Comparison of ENCODE assay signal across 16 cellular contexts in genomic region chr14:105471823-105472495, GRCh38. TPM values are rescaled to one million over a fixed set of nuclear protein-coding genes. Genes with fewer than 3 reads are reported as not detected.
DNase-seq lines count a peak whose midpoint lies in the region; ATAC-seq, FAIRE-seq and TF ChIP-seq lines count a peak whose summit lies in the region.
"Had no signal": no experiment of that assay in that cellular context is flagged by ENCODE, and none has a peak within 500 bp of the region (broad histone marks: within the 10 kb centered on the region; RNA-seq: fewer than 3 reads in every experiment).

No MANE protein-coding gene starts in this region.

- H3K56ac ChIP-seq in H1 (replicated peaks; ENCODE audit: insufficient read length, low read depth, low read length), result no peak overlapping the region

- intact Hi-C loops in right lobe of liver (cut with DNase I), result no loop called here
- intact Hi-C loops in thyroid gland (cut with DNase I), result loop anchor here (10.0 kb wide), 1 partner anchor 397 kb away; no protein-coding TSS in a partner anchor
- intact Hi-C loops in posterior vena cava (cut with DNase I), result loop anchor here in 1 of 2 donors (10.0 kb wide), 1 partner anchor 387 kb away; no protein-coding TSS in a partner anchor

- no peak overlapping the region for H3K4me2 ChIP-seq in H1 (ENCODE audit: insufficient read depth in 1 of 2, low read depth in 2 of 2, low read length in 2 of 2)
- H3K4me2 ChIP-seq: GM23338 had no signal

- no peak for TF ChIP-seq POLR2A in H1 (IDR thresholded peaks at IDR 0.05; ENCODE audit: control extremely low read depth in 1 of 2, low read depth in 2 of 2, low read length in 2 of 2)
- no peak for TF ChIP-seq POLR2A in right lobe of liver (IDR thresholded peaks at IDR 0.05)
- no peak for TF ChIP-seq POLR2A in thyroid gland (IDR thresholded peaks at IDR 0.05)

- H4K5ac ChIP-seq in H1 (ENCODE audit: insufficient read length, low read depth, low read length), result no peak overlapping the region

- TF ChIP-seq CTCF in RWPE1 (conservative IDR thresholded peaks at IDR 0.05; ENCODE audit: low read depth) (no peak), H1 (IDR thresholded peaks at IDR 0.05; ENCODE audit: control extremely low read depth in 1 of 3, insufficient read depth in 1 of 3, low read depth in 1 of 3, low read length in 3 of 3) (no peak), right lobe of liver (IDR thresholded peaks at IDR 0.05) (no peak), thyroid gland (IDR thresholded peaks at IDR 0.05) (no peak)

- H3K18ac ChIP-seq in H1 (ENCODE audit: extremely low read depth, low read length), result no peak overlapping the region

- DNase-seq in RWPE1 (ENCODE audit: low spot score) (no peak), H1 (ENCODE audit: low read depth in 1 of 2, low spot score in 2 of 2) (no peak), right lobe of liver (no peak), thyroid gland (no peak), posterior vena cava (ENCODE audit: low spot score) (no peak)
- DNase-seq in activated CD4-positive, CD25-positive, alpha-beta regulatory T cell (lab: John Stamatoyannopoulos, UW), result no peak
- DNase-seq: activated CD4-positive, alpha-beta T cell treated with anti-CD3 and anti-CD28 coated beads, Interleukin-2, amount 50 U/mL, for 4 hours; activated naive CD8-positive, alpha-beta T cell treated with anti-CD3 and anti-CD28 coated beads, Interleukin-2, amount 50 U/mL, for 24 hours; NCI-H345; stimulated activated naive B cell treated with anti-CD40 and anti-IgM and Interleukin-4, amounts not matched to agents 10 μg/mL and 1 μg/mL and 100 μg/mL, for 72 hours had no signal

- FAIRE-seq in H1 (lab: Jason Lieb, UNC), result no peak

- H3K9me3 ChIP-seq in H1 (ENCODE audit: insufficient read depth in 2 of 2, low read depth in 1 of 2, low read length in 1 of 2), result no peaks in the 10 kb centered on the region
- H3K9me3 ChIP-seq in right lobe of liver, result no peaks in the 10 kb centered on the region
- no peaks in the 10 kb centered on the region for H3K9me3 ChIP-seq in thyroid gland
- H3K9me3 ChIP-seq: ovary, SJSA1 had no signal

- no peak overlapping the region for H3K9ac ChIP-seq in H1 (replicated peaks in 1 of 4; ENCODE audit: extremely low read depth in 1 of 4, low read depth in 3 of 4, low read length in 3 of 4)

- no peak for ATAC-seq in right lobe of liver
- ATAC-seq in GM19467 (IDR thresholded peaks at IDR 0.05; ENCODE audit: unreplicated experiment), result no peak
- ATAC-seq: activated naive CD8-positive, alpha-beta T cell treated with anti-CD3 and anti-CD28 coated beads, Interleukin-2, amount 50 U/mL, for 24 hours had no signal

- POLR2A ChIA-PET in RWPE1 (lab: Yijun Ruan, JAX; ENCODE audit: low non-redundant PET) (no interaction called here), H1 (lab: Charles Lee; ENCODE audit: partially characterized antibody) (interaction anchor here (0.9 to 2.1 kb wide), 6 partner anchors 9 to 57 kb away, joined by 3 to 6 read pairs (median 4); no protein-coding TSS in a partner anchor)

- no peak for TF ChIP-seq RAD21 in H1 (IDR thresholded peaks at IDR 0.05 in 1 of 2, conservative IDR thresholded peaks at IDR 0.05 in 1 of 2; ENCODE audit: low read depth in 2 of 2, low read length in 2 of 2)

- H2AFZ ChIP-seq in H1 (ENCODE audit: low read length), result no peak overlapping the region
- H2AFZ ChIP-seq: GM23338 had no signal

- no peak overlapping the region for H3K14ac ChIP-seq in H1 (ENCODE audit: insufficient read length)

- H3K36me3 ChIP-seq in H1 (ENCODE audit: control insufficient read depth in 2 of 4, insufficient read depth in 4 of 4, low read length in 3 of 4), result peaks cover 0 to 24% (median 3%) of the 10 kb centered on the region in 4 experiments; a peak in 5 of 8 replicates
- H3K36me3 ChIP-seq in right lobe of liver, result peaks cover 0 to 5% (median 0%) of the 10 kb centered on the region in 4 donors
- H3K36me3 ChIP-seq in thyroid gland, result peaks cover 0 to under 1% of the 10 kb centered on the region in 2 donors
- H3K36me3 ChIP-seq: ovary had no signal

- H2AK5ac ChIP-seq in H1 (ENCODE audit: low read depth, low read length), result no peak overlapping the region

- H4K20me1 ChIP-seq in H1 (replicated peaks in 1 of 2; ENCODE audit: control insufficient read depth in 1 of 2, insufficient read depth in 2 of 2, low read length in 2 of 2), result peaks cover 9 to 34% of the 10 kb centered on the region in 2 experiments

- no peak overlapping the region for H3K4me3 ChIP-seq in H1 (ENCODE audit: extremely low read depth in 1 of 4, insufficient read depth in 2 of 4, low read depth in 3 of 4, low read length in 4 of 4)
- no peak overlapping the region for H3K4me3 ChIP-seq in right lobe of liver
- no peak overlapping the region for H3K4me3 ChIP-seq in thyroid gland (replicated peaks in 1 of 3)
- H3K4me3 ChIP-seq: GM23338, ovary, SJSA1, smooth muscle cell had no signal

- no peak overlapping the region for H3K23ac ChIP-seq in H1 (ENCODE audit: insufficient read length)

- peaks cover 0 to 29% (median 18%) of the 10 kb centered on the region in 4 experiments; a peak in 6 of 7 replicates for H3K4me1 ChIP-seq in H1 (replicated peaks in 1 of 4; ENCODE audit: control insufficient read depth in 3 of 4, insufficient read depth in 4 of 4, low read length in 3 of 4)
- H3K4me1 ChIP-seq in right lobe of liver, result peaks cover 0 to 52% (median 14%) of the 10 kb centered on the region in 4 donors
- peaks cover 77 to 78% of the 10 kb centered on the region in 2 donors for H3K4me1 ChIP-seq in thyroid gland

- CTCF ChIA-PET in RWPE1 (lab: Yijun Ruan, JAX), result interaction anchor here (0.6 to 2.8 kb wide), 4 partner anchors 9 to 400 kb away, joined by 4 to 19 read pairs (median 9); no protein-coding TSS in a partner anchor
- CTCF ChIA-PET in H1 (lab: Charles Lee; ENCODE audit: partially characterized antibody), result interaction anchor here (0.6 to 5.3 kb wide), 28 partner anchors 10 to 1752 kb away, joined by 3 to 70 read pairs (median 4); partner anchors contain the start of gene CRIP1

- H4K91ac ChIP-seq in H1 (replicated peaks; ENCODE audit: insufficient read length, low read length), result no peak overlapping the region

- 0 out of 2 replicates have a peak overlapping the region, but pooled peaks have one; percentile 35 for H2BK5ac ChIP-seq in H1 (ENCODE audit: low read depth, low read length)

- peaks cover 14% of the 10 kb centered on the region; the same call in 1 of the 2 replicates for H3K23me2 ChIP-seq in H1 (ENCODE audit: low read depth, low read length)

- no peak overlapping the region for H2BK12ac ChIP-seq in H1 (ENCODE audit: low read depth, low read length)

- H2BK120ac ChIP-seq in H1 (replicated peaks; ENCODE audit: low read depth, low read length), result no peak overlapping the region

- 85% methylated on average over 8 of the region's 8 CpGs; no CpG with 5 or more reads in 1 of the 2 experiments for WGBS in H1 (ENCODE audit: extremely low coverage in 1 of 2, insufficient coverage in 1 of 2, insufficient read length in 1 of 2, insufficient replicate concordance in 2 of 2, low coverage in 1 of 2, low lambda C conversion rate in 2 of 2, missing lambda C conversion rate in 1 of 2), 2 experiments
- WGBS in right lobe of liver (ENCODE audit: insufficient coverage, low coverage, low lambda C conversion rate, missing lambda C conversion rate), result 70% methylated on average over 2 of the region's 8 CpGs
- no CpG with 5 or more reads among the region's 8 CpGs for WGBS in thyroid gland, 2 donors

- H2BK15ac ChIP-seq in H1 (ENCODE audit: low read length), result no peak overlapping the region

- H4K8ac ChIP-seq in H1 (ENCODE audit: extremely low read depth, insufficient read depth, low read length), result no peak overlapping the region; the same call in 1 of the 2 replicates

- H3K79me1 ChIP-seq in H1 (ENCODE audit: low read depth, low read length), result no peaks in the 10 kb centered on the region

- H3K27me3 ChIP-seq in H1 (replicated peaks in 1 of 4; ENCODE audit: control insufficient read depth in 3 of 4, extremely low read depth in 1 of 4, insufficient read depth in 3 of 4, low read length in 3 of 4) (peaks cover 20 to 29% (median 23%) of the 10 kb centered on the region in 4 experiments; a peak in 6 of 7 replicates), right lobe of liver (no peaks in the 10 kb centered on the region), thyroid gland (no peaks in the 10 kb centered on the region)
- H3K27me3 ChIP-seq: ovary had no signal

- no peak for TF ChIP-seq EP300 in H1 (IDR thresholded peaks at IDR 0.05; ENCODE audit: borderline replicate concordance in 1 of 2, low read depth in 2 of 2, low read length in 2 of 2)

- H2BK20ac ChIP-seq in H1 (ENCODE audit: low read length), result no peak overlapping the region

- H3K27ac ChIP-seq in RWPE1 (peak overlapping the region; percentile 100), H1 (ENCODE audit: low read depth, low read length) (no peak overlapping the region), right lobe of liver (peak overlapping the region in 2 of 3 donors; percentile 18 to 22), thyroid gland (peak overlapping the region; percentile 67 to 87 (median 83))
- H3K27ac ChIP-seq: SJSA1 had no signal

- H3K79me2 ChIP-seq in H1 (ENCODE audit: control insufficient read depth in 1 of 2, insufficient read depth in 2 of 2, low read length in 2 of 2), result no peaks in the 10 kb centered on the region

- H3K4ac ChIP-seq in H1 (replicated peaks; ENCODE audit: insufficient read length, low read depth, low read length), result no peak overlapping the region

RNA-seq across cellular contexts. Expression of gene CRIP2, which starts 2.7 kb away (rescaled TPM):
- total RNA-seq in H1 (2021; fragmentation: NEBNext Ultra II Directional; extraction: Animal tissue kit (Norgen Biotek cat#: 25700)), result 4.0 and 4.2 TPM in 2 replicates
- polyA plus RNA-seq in H1 (2011; rRNA removed), result 13.5 and 28.4 TPM in 2 replicates
- 11.7 TPM for polyA plus RNA-seq in H1 (2011; cell fraction: cytosol; rRNA removed)
- polyA plus RNA-seq in H1 (2011; cell fraction: nucleus; rRNA removed), result 18.2 TPM
- polyA plus RNA-seq in H1 (2012, experiment 1 of 2), result 6.1 to 9.1 TPM (median 7.6 TPM) in 4 replicates
- polyA plus RNA-seq in H1 (2012, experiment 2 of 2), result 5.1 TPM
- polyA plus RNA-seq in H1 (2013, experiment 1 of 2), result 6.7 TPM
- 7.7 TPM for polyA plus RNA-seq in H1 (2013, experiment 2 of 2)
- polyA minus RNA-seq in H1 (2011; rRNA and poly(A)+ RNA removed), result 0.76 and 0.83 TPM in 2 replicates
- polyA minus RNA-seq in H1 (2011; cell fraction: cytosol; rRNA and poly(A)+ RNA removed), result 3.4 TPM
- 3.5 TPM for polyA minus RNA-seq in H1 (2011; cell fraction: nucleus; rRNA and poly(A)+ RNA removed)
- total RNA-seq in right lobe of liver, result 10 to 100 TPM; 11.2 to 50.0 (median 27.5) TPM
- total RNA-seq in thyroid gland, result 100 to 1,000 TPM; 101 to 160 (median 136) TPM
- total RNA-seq in posterior vena cava, result 100 to 1,000 TPM; 187 to 199 TPM
- total RNA-seq: activated T-helper 1 cell treated with anti-CD3 and anti-CD28 coated beads, Interleukin-12 subunit alpha, Interleukin-12 subunit beta, Interleukin-2, Interleukin-4 antibody, amounts not matched to agents 30 ng/mL and 10 ng/mL and 1 ng/mL, durations not matched to agents 14 hours and 24 hours and 36 hours had no signal

RNA-seq across cellular contexts. Expression of gene CRIP1, which starts 14.7 kb away (rescaled TPM):
- 1.2 and 2.4 TPM in 2 replicates for total RNA-seq in H1 (2021; fragmentation: NEBNext Ultra II Directional; extraction: Animal tissue kit (Norgen Biotek cat#: 25700))
- polyA plus RNA-seq in H1 (2011; rRNA removed), result 2.2 and 5.3 TPM in 2 replicates
- polyA plus RNA-seq in H1 (2011; cell fraction: cytosol; rRNA removed), result 3.1 TPM
- 5.1 TPM for polyA plus RNA-seq in H1 (2011; cell fraction: nucleus; rRNA removed)
- 4.4 to 8.5 TPM (median 6.3 TPM) in 4 replicates for polyA plus RNA-seq in H1 (2012, experiment 1 of 2)
- polyA plus RNA-seq in H1 (2012, experiment 2 of 2), result 8.2 TPM
- 7.6 TPM for polyA plus RNA-seq in H1 (2013, experiment 1 of 2)
- polyA plus RNA-seq in H1 (2013, experiment 2 of 2), result 8.4 TPM
- 0.63 TPM in 1 of 2 replicates, not detected in the other for polyA minus RNA-seq in H1 (2011; rRNA and poly(A)+ RNA removed)
- polyA minus RNA-seq in H1 (2011; cell fraction: cytosol; rRNA and poly(A)+ RNA removed), result 6.4 TPM
- 5.2 TPM for polyA minus RNA-seq in H1 (2011; cell fraction: nucleus; rRNA and poly(A)+ RNA removed)
- total RNA-seq in right lobe of liver, result 1 to 10 TPM in 5 of 6 experiments, under 1 TPM in 1; 0.79 to 5.4 (median 2.7) TPM
- total RNA-seq in thyroid gland, result 10 to 100 TPM in 3 of 4 donors, 1 to 10 TPM in 1; 6.0 to 30.8 (median 18.5) TPM
- total RNA-seq in posterior vena cava, result 100 to 1,000 TPM; 122 to 285 TPM

RNA-seq across cellular contexts. Expression of gene TEDC1, which starts 19.1 kb away (rescaled TPM):
- 5.6 and 6.4 TPM in 2 replicates for total RNA-seq in H1 (2021; fragmentation: NEBNext Ultra II Directional; extraction: Animal tissue kit (Norgen Biotek cat#: 25700))
- 14.8 and 22.8 TPM in 2 replicates for polyA plus RNA-seq in H1 (2011; rRNA removed)
- polyA plus RNA-seq in H1 (2011; cell fraction: cytosol; rRNA removed), result 21.7 TPM
- 43.3 TPM for polyA plus RNA-seq in H1 (2011; cell fraction: nucleus; rRNA removed)
- 5.9 to 19.5 TPM (median 16.0 TPM) in 4 replicates for polyA plus RNA-seq in H1 (2012, experiment 1 of 2)
- polyA plus RNA-seq in H1 (2012, experiment 2 of 2), result 10.3 TPM
- polyA plus RNA-seq in H1 (2013, experiment 1 of 2), result 5.8 TPM
- 6.2 TPM for polyA plus RNA-seq in H1 (2013, experiment 2 of 2)
- polyA minus RNA-seq in H1 (2011; rRNA and poly(A)+ RNA removed), result 4.2 and 8.8 TPM in 2 replicates
- polyA minus RNA-seq in H1 (2011; cell fraction: cytosol; rRNA and poly(A)+ RNA removed), result 9.1 TPM
- polyA minus RNA-seq in H1 (2011; cell fraction: nucleus; rRNA and poly(A)+ RNA removed), result 18.9 TPM
- total RNA-seq in right lobe of liver, result 1 to 10 TPM; 2.2 to 8.1 (median 3.9) TPM
- 10 to 100 TPM in 2 of 4 donors, 1 to 10 TPM in 2; 3.4 to 13.9 (median 8.5) TPM for total RNA-seq in thyroid gland
- total RNA-seq in posterior vena cava, result 10 to 100 TPM in 1 of 2 donors, 1 to 10 TPM in 1; 7.9 to 15.4 TPM

RNA-seq across cellular contexts. Expression of gene MTA1, which starts 52.3 kb away (rescaled TPM):
- total RNA-seq in H1 (2021; fragmentation: NEBNext Ultra II Directional; extraction: Animal tissue kit (Norgen Biotek cat#: 25700)), result 217 and 221 TPM in 2 replicates
- polyA plus RNA-seq in H1 (2011; rRNA removed), result 73.9 and 159 TPM in 2 replicates
- polyA plus RNA-seq in H1 (2011; cell fraction: cytosol; rRNA removed), result 107 TPM
- polyA plus RNA-seq in H1 (2011; cell fraction: nucleus; rRNA removed), result 578 TPM
- 172 to 212 TPM (median 181 TPM) in 4 replicates for polyA plus RNA-seq in H1 (2012, experiment 1 of 2)
- 113 TPM for polyA plus RNA-seq in H1 (2012, experiment 2 of 2)
- polyA plus RNA-seq in H1 (2013, experiment 1 of 2), result 173 TPM
- polyA plus RNA-seq in H1 (2013, experiment 2 of 2), result 167 TPM
- polyA minus RNA-seq in H1 (2011; rRNA and poly(A)+ RNA removed), result 58.7 and 60.2 TPM in 2 replicates
- polyA minus RNA-seq in H1 (2011; cell fraction: cytosol; rRNA and poly(A)+ RNA removed), result 171 TPM
- 231 TPM for polyA minus RNA-seq in H1 (2011; cell fraction: nucleus; rRNA and poly(A)+ RNA removed)
- total RNA-seq in right lobe of liver (10 to 100 TPM; 18.6 to 45.1 (median 29.2) TPM), thyroid gland (100 to 1,000 TPM in 2 of 4 donors, 10 to 100 TPM in 2; 66.2 to 111 (median 90.0) TPM), posterior vena cava (10 to 100 TPM; 60.7 to 62.0 TPM)

RNA-seq across cellular contexts. Expression of gene TMEM121, which starts 54.4 kb away (rescaled TPM):
- not detected in 2 replicates for total RNA-seq in H1 (2021; fragmentation: NEBNext Ultra II Directional; extraction: Animal tissue kit (Norgen Biotek cat#: 25700))
- 1.9 and 2.4 TPM in 2 replicates for polyA plus RNA-seq in H1 (2011; rRNA removed)
- 1.8 TPM for polyA plus RNA-seq in H1 (2011; cell fraction: cytosol; rRNA removed)
- polyA plus RNA-seq in H1 (2011; cell fraction: nucleus; rRNA removed), result 1.7 TPM
- 0.48 to 0.85 TPM (median 0.71 TPM) in 4 replicates for polyA plus RNA-seq in H1 (2012, experiment 1 of 2)
- polyA plus RNA-seq in H1 (2012, experiment 2 of 2), result 0.55 TPM
- polyA plus RNA-seq in H1 (2013, experiment 1 of 2), result 0.85 TPM
- 0.77 TPM for polyA plus RNA-seq in H1 (2013, experiment 2 of 2)
- 0.16 and 0.59 TPM in 2 replicates for polyA minus RNA-seq in H1 (2011; rRNA and poly(A)+ RNA removed)
- polyA minus RNA-seq in H1 (2011; cell fraction: cytosol; rRNA and poly(A)+ RNA removed), result 1.8 TPM
- 1.8 TPM for polyA minus RNA-seq in H1 (2011; cell fraction: nucleus; rRNA and poly(A)+ RNA removed)
- 1 to 10 TPM in 5 of 6 experiments, under 1 TPM in 1; 0.74 to 3.2 (median 2.2) TPM for total RNA-seq in right lobe of liver
- total RNA-seq in thyroid gland, result 10 to 100 TPM in 3 of 4 donors, 1 to 10 TPM in 1; 9.3 to 19.1 (median 15.2) TPM
- total RNA-seq in posterior vena cava, result 1 to 10 TPM; 1.9 to 2.2 TPM
